Comparison of ENCODE assay signal across 33 cellular contexts in genomic region chr12:52394836-52395405, GRCh38. TPM values are rescaled to one million over a fixed set of nuclear protein-coding genes. Genes with fewer than 3 reads are reported as not detected.
"Had no signal": no experiment of that assay in that cellular context is flagged by ENCODE, and none has a peak within 500 bp of the region (broad histone marks: within the 10 kb centered on the region; RNA-seq: fewer than 3 reads in every experiment).

No MANE protein-coding gene starts in this region.

- H3K4me1 ChIP-seq: body of pancreas, colonic mucosa had no signal

- H3K9me3 Mint-ChIP-seq: activated CD4-positive, alpha-beta memory T cell treated with anti-CD3 and anti-CD28 coated beads for 36 hours; activated CD4-positive, alpha-beta T cell treated with anti-CD3 and anti-CD28 coated beads, Interleukin-2, amount 10 ng/mL, durations not matched to agents 24 days and 14 days; activated naive CD4-positive, alpha-beta T cell treated with anti-CD3 and anti-CD28 coated beads, Interleukin-2, amount 10 ng/mL, durations not matched to agents 7 days and 5 days; activated naive CD4-positive, alpha-beta T cell treated with anti-CD3 and anti-CD28 coated beads, Interleukin-2, amount 50 U/mL, for 72 hours; activated naive CD8-positive, alpha-beta T cell treated with anti-CD3 and anti-CD28 coated beads, Interleukin-2, amount 10 ng/mL, durations not matched to agents 7 days and 5 days; activated T-cell treated with anti-CD3 and anti-CD28 coated beads, Interleukin-2, amount 50 U/mL, for 24 hours; activated T-cell treated with anti-CD3 and anti-CD28 coated beads, Interleukin-2, amount 50 U/mL, for 72 hours had no signal

- H3K27ac Mint-ChIP-seq: activated CD4-positive, alpha-beta memory T cell treated with anti-CD3 and anti-CD28 coated beads for 36 hours; activated CD4-positive, alpha-beta T cell treated with anti-CD3 and anti-CD28 coated beads for 36 hours; activated CD4-positive, alpha-beta T cell treated with anti-CD3 and anti-CD28 coated beads, Interleukin-2, amount 10 ng/mL, durations not matched to agents 24 days and 14 days; activated naive CD4-positive, alpha-beta T cell treated with anti-CD3 and anti-CD28 coated beads, Interleukin-2, amount 10 ng/mL, durations not matched to agents 7 days and 5 days; activated naive CD4-positive, alpha-beta T cell treated with anti-CD3 and anti-CD28 coated beads, Interleukin-2, amount 50 U/mL, for 72 hours; activated naive CD8-positive, alpha-beta T cell treated with anti-CD3 and anti-CD28 coated beads, Interleukin-2, amount 10 ng/mL, durations not matched to agents 7 days and 5 days; activated T-cell treated with anti-CD3 and anti-CD28 coated beads, Interleukin-2, amount 50 U/mL, for 24 hours; activated T-cell treated with anti-CD3 and anti-CD28 coated beads, Interleukin-2, amount 50 U/mL, for 72 hours had no signal

- H3K27me3 ChIP-seq: body of pancreas, colonic mucosa had no signal

- H3K4me3 ChIP-seq: body of pancreas, cardiac muscle cell, colonic mucosa, esophagus squamous epithelium, gastroesophageal sphincter had no signal

- H3K27ac ChIP-seq: body of pancreas, cardiac muscle cell, colonic mucosa, epithelial cell of prostate, esophagus squamous epithelium, gastroesophageal sphincter had no signal

- DNase-seq: activated CD4-positive, alpha-beta memory T cell treated with anti-CD3 and anti-CD28 coated beads for 36 hours; activated CD4-positive, alpha-beta T cell treated with anti-CD3 and anti-CD28 coated beads for 36 hours; activated CD4-positive, alpha-beta T cell treated with anti-CD3 and anti-CD28 coated beads, Interleukin-2, amount 10 ng/mL, durations not matched to agents 24 days and 14 days; activated CD4-positive, CD25-positive, alpha-beta regulatory T cell; activated CD4-positive, CD25-positive, alpha-beta regulatory T cell treated with anti-CD3 and anti-CD28 coated beads, Interleukin-2, amount 50 U/mL, for 72 hours; activated CD8-positive, alpha-beta memory T cell treated with anti-CD3 and anti-CD28 coated beads, Interleukin-2, amount 50 U/mL, for 48 hours; activated gamma-delta T cell; activated naive CD4-positive, alpha-beta T cell; activated naive CD4-positive, alpha-beta T cell treated with anti-CD3 and anti-CD28 coated beads, Interleukin-2, amount 10 ng/mL, durations not matched to agents 7 days and 5 days; activated naive CD8-positive, alpha-beta T cell treated with anti-CD3 and anti-CD28 coated beads, Interleukin-2, amount 10 ng/mL, durations not matched to agents 7 days and 5 days; activated T-cell treated with anti-CD3 and anti-CD28 coated beads for 4 hours; activated T-cell treated with anti-CD3 and anti-CD28 coated beads, Interleukin-2, amount 50 U/mL, for 24 hours; activated T-cell treated with anti-CD3 and anti-CD28 coated beads, Interleukin-2, amount 50 U/mL, for 72 hours; central memory CD4-positive, alpha-beta T cell; cerebellar nuclear complex; colonic mucosa; effector CD8-positive, alpha-beta T cell; esophagus squamous epithelium; foreskin melanocyte; T-helper 2 cell had no signal

- H3K36me3 ChIP-seq: cardiac muscle cell, colonic mucosa, esophagus squamous epithelium, gastroesophageal sphincter had no signal

- FAIRE-seq: endometrium, endothelial cell of umbilical vein had no signal

- H3K9me3 ChIP-seq: body of pancreas, colonic mucosa, esophagus squamous epithelium, gastroesophageal sphincter had no signal

- H3K36me3 Mint-ChIP-seq: activated CD4-positive, alpha-beta memory T cell treated with anti-CD3 and anti-CD28 coated beads for 36 hours; activated naive CD4-positive, alpha-beta T cell treated with anti-CD3 and anti-CD28 coated beads, Interleukin-2, amount 10 ng/mL, durations not matched to agents 7 days and 5 days; activated naive CD4-positive, alpha-beta T cell treated with anti-CD3 and anti-CD28 coated beads, Interleukin-2, amount 50 U/mL, for 72 hours; activated naive CD8-positive, alpha-beta T cell treated with anti-CD3 and anti-CD28 coated beads, Interleukin-2, amount 10 ng/mL, durations not matched to agents 7 days and 5 days had no signal

- H3K4me3 Mint-ChIP-seq: activated CD4-positive, alpha-beta memory T cell treated with anti-CD3 and anti-CD28 coated beads for 36 hours; activated CD4-positive, alpha-beta T cell treated with anti-CD3 and anti-CD28 coated beads for 36 hours; activated CD4-positive, alpha-beta T cell treated with anti-CD3 and anti-CD28 coated beads, Interleukin-2, amount 10 ng/mL, durations not matched to agents 24 days and 14 days; activated naive CD4-positive, alpha-beta T cell treated with anti-CD3 and anti-CD28 coated beads, Interleukin-2, amount 10 ng/mL, durations not matched to agents 7 days and 5 days; activated naive CD8-positive, alpha-beta T cell treated with anti-CD3 and anti-CD28 coated beads, Interleukin-2, amount 10 ng/mL, durations not matched to agents 7 days and 5 days; activated T-cell treated with anti-CD3 and anti-CD28 coated beads, Interleukin-2, amount 50 U/mL, for 24 hours; activated T-cell treated with anti-CD3 and anti-CD28 coated beads, Interleukin-2, amount 50 U/mL, for 72 hours had no signal

- ATAC-seq: activated CD4-positive, alpha-beta T cell treated with anti-CD3 and anti-CD28 coated beads for 36 hours; body of pancreas; gastroesophageal sphincter had no signal

- H3K4me1 Mint-ChIP-seq: activated CD4-positive, alpha-beta T cell treated with anti-CD3 and anti-CD28 coated beads for 36 hours; activated CD4-positive, alpha-beta T cell treated with anti-CD3 and anti-CD28 coated beads, Interleukin-2, amount 10 ng/mL, durations not matched to agents 24 days and 14 days; activated naive CD4-positive, alpha-beta T cell treated with anti-CD3 and anti-CD28 coated beads, Interleukin-2, amount 10 ng/mL, durations not matched to agents 7 days and 5 days had no signal

RNA-seq across cellular contexts. Expression of gene KRT84, which starts 9.5 kb away (rescaled TPM):
- total RNA-seq: activated CD4-positive, alpha-beta memory T cell treated with anti-CD3 and anti-CD28 coated beads for 36 hours; activated CD4-positive, alpha-beta T cell treated with anti-CD3 and anti-CD28 coated beads for 36 hours; activated CD4-positive, alpha-beta T cell treated with anti-CD3 and anti-CD28 coated beads, Interleukin-2, amount 10 ng/mL, durations not matched to agents 24 days and 14 days; activated naive CD4-positive, alpha-beta T cell treated with anti-CD3 and anti-CD28 coated beads, Interleukin-2, amount 50 U/mL, for 72 hours; activated naive CD8-positive, alpha-beta T cell treated with anti-CD3 and anti-CD28 coated beads, Interleukin-2, amount 10 ng/mL, durations not matched to agents 7 days and 5 days; activated T-cell treated with anti-CD3 and anti-CD28 coated beads, Interleukin-2, amount 50 U/mL, for 72 hours; body of pancreas; cardiac muscle cell; colonic mucosa; dermis microvascular lymphatic vessel endothelial cell; endothelial cell of umbilical vein; fibroblast of lung; fibroblast of villous mesenchyme; gastroesophageal sphincter; glomerular endothelial cell; T-helper 1 cell treated with Interleukin-12 subunit alpha and Interleukin-12 subunit beta and Interleukin-4 antibody, amounts not matched to agents 30 ng/mL and 1 ng/mL, for 36 hours had no signal
- polyA plus RNA-seq: cardiac muscle cell, endothelial cell of umbilical vein, fibroblast of lung had no signal

RNA-seq across cellular contexts. Expression of gene KRT82, which starts 11.2 kb away (rescaled TPM):
- total RNA-seq: activated CD4-positive, alpha-beta memory T cell treated with anti-CD3 and anti-CD28 coated beads for 36 hours; activated CD4-positive, alpha-beta T cell treated with anti-CD3 and anti-CD28 coated beads for 36 hours; activated CD4-positive, alpha-beta T cell treated with anti-CD3 and anti-CD28 coated beads, Interleukin-2, amount 10 ng/mL, durations not matched to agents 24 days and 14 days; activated naive CD4-positive, alpha-beta T cell treated with anti-CD3 and anti-CD28 coated beads, Interleukin-2, amount 50 U/mL, for 72 hours; activated naive CD8-positive, alpha-beta T cell treated with anti-CD3 and anti-CD28 coated beads, Interleukin-2, amount 10 ng/mL, durations not matched to agents 7 days and 5 days; activated T-cell treated with anti-CD3 and anti-CD28 coated beads, Interleukin-2, amount 50 U/mL, for 72 hours; body of pancreas; cardiac muscle cell; colonic mucosa; dermis microvascular lymphatic vessel endothelial cell; endothelial cell of umbilical vein; esophagus squamous epithelium; fibroblast of lung; fibroblast of villous mesenchyme; gastroesophageal sphincter; glomerular endothelial cell; T-helper 1 cell treated with Interleukin-12 subunit alpha and Interleukin-12 subunit beta and Interleukin-4 antibody, amounts not matched to agents 30 ng/mL and 1 ng/mL, for 36 hours had no signal
- polyA plus RNA-seq: cardiac muscle cell, endothelial cell of umbilical vein, esophagus, fibroblast of lung had no signal

RNA-seq across cellular contexts. Expression of gene KRT85, which starts 27.6 kb away (rescaled TPM):
- total RNA-seq: activated CD4-positive, alpha-beta memory T cell treated with anti-CD3 and anti-CD28 coated beads for 36 hours; activated CD4-positive, alpha-beta T cell treated with anti-CD3 and anti-CD28 coated beads for 36 hours; activated CD4-positive, alpha-beta T cell treated with anti-CD3 and anti-CD28 coated beads, Interleukin-2, amount 10 ng/mL, durations not matched to agents 24 days and 14 days; activated naive CD4-positive, alpha-beta T cell treated with anti-CD3 and anti-CD28 coated beads, Interleukin-2, amount 50 U/mL, for 72 hours; activated naive CD8-positive, alpha-beta T cell treated with anti-CD3 and anti-CD28 coated beads, Interleukin-2, amount 10 ng/mL, durations not matched to agents 7 days and 5 days; activated T-cell treated with anti-CD3 and anti-CD28 coated beads, Interleukin-2, amount 50 U/mL, for 72 hours; body of pancreas; colonic mucosa; dermis microvascular lymphatic vessel endothelial cell; endothelial cell of umbilical vein; esophagus squamous epithelium; fibroblast of lung; fibroblast of villous mesenchyme; gastroesophageal sphincter; glomerular endothelial cell; T-helper 1 cell treated with Interleukin-12 subunit alpha and Interleukin-12 subunit beta and Interleukin-4 antibody, amounts not matched to agents 30 ng/mL and 1 ng/mL, for 36 hours had no signal
- polyA plus RNA-seq: cardiac muscle cell, endothelial cell of umbilical vein, esophagus, fibroblast of lung had no signal

RNA-seq across cellular contexts. Expression of gene KRT75, which starts 39.2 kb away (rescaled TPM):
- total RNA-seq: activated CD4-positive, alpha-beta memory T cell treated with anti-CD3 and anti-CD28 coated beads for 36 hours; activated CD4-positive, alpha-beta T cell treated with anti-CD3 and anti-CD28 coated beads for 36 hours; activated CD4-positive, alpha-beta T cell treated with anti-CD3 and anti-CD28 coated beads, Interleukin-2, amount 10 ng/mL, durations not matched to agents 24 days and 14 days; activated naive CD4-positive, alpha-beta T cell treated with anti-CD3 and anti-CD28 coated beads, Interleukin-2, amount 50 U/mL, for 72 hours; activated naive CD8-positive, alpha-beta T cell treated with anti-CD3 and anti-CD28 coated beads, Interleukin-2, amount 10 ng/mL, durations not matched to agents 7 days and 5 days; activated T-cell treated with anti-CD3 and anti-CD28 coated beads, Interleukin-2, amount 50 U/mL, for 72 hours; body of pancreas; cardiac muscle cell; dermis microvascular lymphatic vessel endothelial cell; endothelial cell of umbilical vein; fibroblast of lung; fibroblast of villous mesenchyme; gastroesophageal sphincter; glomerular endothelial cell; T-helper 1 cell treated with Interleukin-12 subunit alpha and Interleukin-12 subunit beta and Interleukin-4 antibody, amounts not matched to agents 30 ng/mL and 1 ng/mL, for 36 hours had no signal
- polyA plus RNA-seq: cardiac muscle cell, endothelial cell of umbilical vein, fibroblast of lung had no signal

RNA-seq across cellular contexts. Expression of gene KRT6B, which starts 57.0 kb away (rescaled TPM):
- total RNA-seq: activated CD4-positive, alpha-beta memory T cell treated with anti-CD3 and anti-CD28 coated beads for 36 hours; activated CD4-positive, alpha-beta T cell treated with anti-CD3 and anti-CD28 coated beads for 36 hours; activated CD4-positive, alpha-beta T cell treated with anti-CD3 and anti-CD28 coated beads, Interleukin-2, amount 10 ng/mL, durations not matched to agents 24 days and 14 days; activated naive CD4-positive, alpha-beta T cell treated with anti-CD3 and anti-CD28 coated beads, Interleukin-2, amount 50 U/mL, for 72 hours; activated naive CD8-positive, alpha-beta T cell treated with anti-CD3 and anti-CD28 coated beads, Interleukin-2, amount 10 ng/mL, durations not matched to agents 7 days and 5 days; activated T-cell treated with anti-CD3 and anti-CD28 coated beads, Interleukin-2, amount 50 U/mL, for 72 hours; body of pancreas; cardiac muscle cell; dermis microvascular lymphatic vessel endothelial cell; endothelial cell of umbilical vein; fibroblast of lung; fibroblast of villous mesenchyme; glomerular endothelial cell; T-helper 1 cell treated with Interleukin-12 subunit alpha and Interleukin-12 subunit beta and Interleukin-4 antibody, amounts not matched to agents 30 ng/mL and 1 ng/mL, for 36 hours had no signal
